In genomic region chr7:114944742-114945625, GRCh38 we compare ENCODE assay signal across 1 cellular context.
TF ChIP-seq lines count a peak whose summit lies in the region.

No MANE protein-coding gene starts in this region.

TF ChIP-seq in H1, 55 proteins besides CTCF, POLR2A, EP300 and RAD21 (continued from another document):
- no peak for TF ChIP-seq CHD7 (IDR thresholded peaks at IDR 0.05; ENCODE audit: insufficient replicate concordance, low read length)
- no peak for TF ChIP-seq SP2 (IDR thresholded peaks at IDR 0.05; ENCODE audit: low read length)
- TF ChIP-seq POLR2AphosphoS5 (IDR thresholded peaks at IDR 0.05; ENCODE audit: low read depth, low read length): no peak
- no peak for TF ChIP-seq HDAC2 (IDR thresholded peaks at IDR 0.05; ENCODE audit: borderline replicate concordance in 1 of 2, low read depth in 2 of 2, low read length in 2 of 2)
